15 cellular contexts compared by ENCODE assay signal in the genomic region with DNA sequence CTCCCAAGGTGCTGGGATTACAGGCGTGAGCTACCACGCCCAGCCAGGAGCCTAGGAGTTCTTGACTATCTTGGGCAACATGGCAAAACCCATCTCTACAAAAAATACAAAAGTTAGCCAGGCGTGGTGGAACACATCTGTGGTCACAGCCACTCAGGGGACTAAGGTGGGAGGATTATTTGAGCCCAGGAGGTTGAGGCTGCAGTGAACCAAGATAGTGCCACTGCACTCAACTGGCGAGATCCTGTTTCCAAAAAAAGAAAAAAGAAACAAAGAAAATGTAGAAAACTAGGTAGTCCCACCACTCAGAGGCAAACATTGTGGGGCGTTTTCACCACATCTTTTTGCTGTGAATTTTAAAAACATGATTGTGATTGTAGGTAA.
DNase-seq lines count a peak whose midpoint lies in the region; ATAC-seq, FAIRE-seq and TF ChIP-seq lines count a peak whose summit lies in the region.
"Had no signal": no experiment of that assay in that cellular context is flagged by ENCODE, and none has a peak within 500 bp of the region (broad histone marks: within the 10 kb centered on the region; RNA-seq: fewer than 3 reads in every experiment).

No MANE protein-coding gene starts in this region.

- intact Hi-C loops in left lung (cut with DNase I), result no loop called here

- peak overlapping the region; percentile 96 for H3K27ac ChIP-seq in astrocyte (ENCODE audit: low read depth, low read length)
- no peak overlapping the region for H3K27ac ChIP-seq in left lung
- H3K27ac ChIP-seq: gastroesophageal sphincter, neutrophil had no signal

- DNase-seq in GM18507 (ENCODE audit: extremely low spot score, insufficient read length, low read depth) (no peak), astrocyte (ENCODE audit: low read depth) (no peak), DMS53 treated with DMSO at 0.1 percent for 48 hours (lab: John Stamatoyannopoulos, UW; ENCODE audit: unreplicated experiment) (no peak), NCI-H510A treated with DMSO at 0.1 percent for 48 hours (lab: John Stamatoyannopoulos, UW) (no peak), left lung (no peak)
- DNase-seq: activated naive CD4-positive, alpha-beta T cell treated with anti-CD3 and anti-CD28 coated beads, Interleukin-2, amount 10 ng/mL, durations not matched to agents 7 days and 5 days; BE2C; H9; SHP77; stimulated activated naive CD8-positive, alpha-beta T cell treated with anti-CD3 and anti-CD28 coated beads, Interleukin-15, amount 100 ng/mL, for 72 hours had no signal

- H3K9ac ChIP-seq in astrocyte (ENCODE audit: low read length), result no peak overlapping the region

- peaks cover 47% of the 10 kb centered on the region for H3K4me1 ChIP-seq in astrocyte (ENCODE audit: insufficient read depth, low read length)
- H3K4me1 ChIP-seq in left lung, result peaks cover 7 to 8% of the 10 kb centered on the region in 2 donors
- H3K4me1 ChIP-seq: BE2C, gastroesophageal sphincter had no signal

- TF ChIP-seq CTCF in astrocyte (IDR thresholded peaks at IDR 0.05; ENCODE audit: insufficient read depth, low read depth, low read length), result no peak
- no peak for TF ChIP-seq CTCF in left lung (IDR thresholded peaks at IDR 0.05)

- peaks cover 37% of the 10 kb centered on the region for H3K4me1 Mint-ChIP-seq in astrocyte (ENCODE audit: low read depth, unreplicated experiment)

- no peak overlapping the region for H3K4me3 Mint-ChIP-seq in astrocyte (ENCODE audit: unreplicated experiment)
- H3K4me3 Mint-ChIP-seq: activated naive CD4-positive, alpha-beta T cell treated with anti-CD3 and anti-CD28 coated beads, Interleukin-2, amount 10 ng/mL, durations not matched to agents 7 days and 5 days; H9; stimulated activated naive CD8-positive, alpha-beta T cell treated with anti-CD3 and anti-CD28 coated beads, Interleukin-15, amount 100 ng/mL, for 72 hours had no signal

- H3K36me3 Mint-ChIP-seq in astrocyte (ENCODE audit: low read depth, unreplicated experiment), result no peaks in the 10 kb centered on the region
- H3K36me3 Mint-ChIP-seq: activated naive CD4-positive, alpha-beta T cell treated with anti-CD3 and anti-CD28 coated beads, Interleukin-2, amount 10 ng/mL, durations not matched to agents 7 days and 5 days had no signal

- H3K4me3 ChIP-seq in astrocyte (ENCODE audit: insufficient read depth, low read depth, low read length) (no peak overlapping the region), left lung (no peak overlapping the region)
- H3K4me3 ChIP-seq: gastroesophageal sphincter had no signal

- FAIRE-seq in GM18507 (lab: Jason Lieb, UNC), result peak; percentile 74
- FAIRE-seq in astrocyte (lab: Jason Lieb, UNC), result no peak

- H3K79me2 ChIP-seq in astrocyte (ENCODE audit: insufficient read depth, low read length), result no peaks in the 10 kb centered on the region

- no peaks in the 10 kb centered on the region for H3K27me3 Mint-ChIP-seq in astrocyte (ENCODE audit: low read depth, unreplicated experiment)
- H3K27me3 Mint-ChIP-seq: activated naive CD4-positive, alpha-beta T cell treated with anti-CD3 and anti-CD28 coated beads, Interleukin-2, amount 10 ng/mL, durations not matched to agents 7 days and 5 days; stimulated activated naive CD8-positive, alpha-beta T cell treated with anti-CD3 and anti-CD28 coated beads, Interleukin-15, amount 100 ng/mL, for 72 hours had no signal

- H4K20me1 ChIP-seq in astrocyte (ENCODE audit: insufficient read depth, low read length), result no peaks in the 10 kb centered on the region

- ATAC-seq in GM21526 (IDR thresholded peaks at IDR 0.05; ENCODE audit: low FRiP score, unreplicated experiment), result peak; percentile 41
- ATAC-seq in HG03097 (IDR thresholded peaks at IDR 0.05; ENCODE audit: low FRiP score, unreplicated experiment), result peak; percentile 39
- no peak for ATAC-seq in GM18873 (IDR thresholded peaks at IDR 0.05; ENCODE audit: low FRiP score, unreplicated experiment)
- no peak for ATAC-seq in left lung
- ATAC-seq: gastroesophageal sphincter; stimulated activated naive CD8-positive, alpha-beta T cell treated with anti-CD3 and anti-CD28 coated beads, Interleukin-15, amount 100 ng/mL, for 72 hours had no signal

- no peak overlapping the region for H3K27ac Mint-ChIP-seq in astrocyte (ENCODE audit: unreplicated experiment)
- H3K27ac Mint-ChIP-seq: activated naive CD4-positive, alpha-beta T cell treated with anti-CD3 and anti-CD28 coated beads, Interleukin-2, amount 10 ng/mL, durations not matched to agents 7 days and 5 days; H9 had no signal

- H3K4me2 ChIP-seq in astrocyte (ENCODE audit: low read length), result no peak overlapping the region

- H3K9me3 ChIP-seq in astrocyte (ENCODE audit: insufficient read depth, low read depth, low read length) (no peaks in the 10 kb centered on the region), left lung (no peaks in the 10 kb centered on the region)
- H3K9me3 ChIP-seq: BE2C, gastroesophageal sphincter, neutrophil had no signal

- H2AFZ ChIP-seq in astrocyte (ENCODE audit: low read depth, low read length), result no peak overlapping the region

- H3K36me3 ChIP-seq in astrocyte (ENCODE audit: insufficient read depth, low read length) (no peaks in the 10 kb centered on the region), left lung (no peaks in the 10 kb centered on the region)
- H3K36me3 ChIP-seq: BE2C, gastroesophageal sphincter, neutrophil had no signal

- H3K9me3 Mint-ChIP-seq in astrocyte (ENCODE audit: unreplicated experiment), result no peaks in the 10 kb centered on the region
- H3K9me3 Mint-ChIP-seq: activated naive CD4-positive, alpha-beta T cell treated with anti-CD3 and anti-CD28 coated beads, Interleukin-2, amount 10 ng/mL, durations not matched to agents 7 days and 5 days; H9; stimulated activated naive CD8-positive, alpha-beta T cell treated with anti-CD3 and anti-CD28 coated beads, Interleukin-15, amount 100 ng/mL, for 72 hours had no signal

- H3K27me3 ChIP-seq in astrocyte (ENCODE audit: insufficient read depth, low read length) (no peaks in the 10 kb centered on the region), left lung (no peaks in the 10 kb centered on the region)
- H3K27me3 ChIP-seq: BE2C, gastroesophageal sphincter, neutrophil had no signal

Comparison
In these comparisons a context has a peak if more than half of its experiments do, and no peak if none do; other contexts are left out.
1. ATAC-seq: peak in GM21526 (single experiment) and HG03097 (single experiment); none in GM18873 (single experiment) and left lung (single experiment).